In genomic region chr6:118893095-118893881, GRCh38 we compare ENCODE assay signal across 8 cellular contexts. TPM values are rescaled to one million over a fixed set of nuclear protein-coding genes. Genes with fewer than 3 reads are reported as not detected.
DNase-seq lines count a peak whose midpoint lies in the region; ATAC-seq, FAIRE-seq and TF ChIP-seq lines count a peak whose summit lies in the region.

No MANE protein-coding gene starts in this region.

- H3K4me1 Mint-ChIP-seq in CD14-positive monocyte (peaks cover 36% of the 10 kb centered on the region), glutamatergic neuron (ENCODE audit: low read depth, unreplicated experiment) (peaks cover 35% of the 10 kb centered on the region), progenitor cell of endocrine pancreas (ENCODE audit: low read depth) (peaks cover 26% of the 10 kb centered on the region)

- FAIRE-seq in D721Med (lab: Jason Lieb, UNC): no peak

- DNase-seq in CD14-positive monocyte (ENCODE audit: low spot score): no peak
- DNase-seq in NCI-H69 (lab: John Stamatoyannopoulos, UW): peak; percentile 93
- DNase-seq in activated naive CD4-positive, alpha-beta T cell treated with Interleukin-2 at 50 U/mL for 16 hours: peak; percentile 53
- no peak for DNase-seq in glutamatergic neuron
- no peak for DNase-seq in progenitor cell of endocrine pancreas (ENCODE audit: low spot score, unreplicated experiment)
- no peak for DNase-seq in D721Med (ENCODE audit: insufficient read length, low spot score)

- H3K27ac Mint-ChIP-seq in CD14-positive monocyte (peak overlapping the region; percentile 70 to 96 (median 94)), glutamatergic neuron (ENCODE audit: unreplicated experiment) (peak overlapping the region; percentile 98), progenitor cell of endocrine pancreas (peak overlapping the region; percentile 97)

- ATAC-seq in GM19324 (IDR thresholded peaks at IDR 0.05; ENCODE audit: low FRiP score, unreplicated experiment) (peak; percentile 9), HG03565 (IDR thresholded peaks at IDR 0.05; ENCODE audit: unreplicated experiment) (peak; percentile 2)

- peaks cover 9 to 12% of the 10 kb centered on the region in 2 donors for H3K36me3 Mint-ChIP-seq in CD14-positive monocyte
- no peaks in the 10 kb centered on the region for H3K36me3 Mint-ChIP-seq in glutamatergic neuron (ENCODE audit: unreplicated experiment)
- peaks cover 7% of the 10 kb centered on the region for H3K36me3 Mint-ChIP-seq in progenitor cell of endocrine pancreas (ENCODE audit: insufficient read depth)

- no peak for TF ChIP-seq CTCF in CD14-positive monocyte (IDR thresholded peaks at IDR 0.05)
- no peak for TF ChIP-seq CTCF in glutamatergic neuron (IDR thresholded peaks at IDR 0.05; ENCODE audit: partially characterized antibody, unreplicated experiment)
- TF ChIP-seq CTCF in progenitor cell of endocrine pancreas (IDR thresholded peaks at IDR 0.05; ENCODE audit: unreplicated experiment): no peak
- no peak for TF ChIP-seq CTCF in D721Med (IDR thresholded peaks at IDR 0.05; ENCODE audit: insufficient read depth, missing control alignments)

- intact Hi-C loops in CD14-positive monocyte (cut with micrococcal nuclease): loop anchor here (5.0 to 10.0 kb wide), 4 partner anchors 39 to 241 kb away; partner anchors contain the start of gene CEP85L (in 1 of the 2)

- H3K9me3 Mint-ChIP-seq in CD14-positive monocyte: no peaks in the 10 kb centered on the region
- H3K9me3 Mint-ChIP-seq in glutamatergic neuron (ENCODE audit: unreplicated experiment): peaks cover 13% of the 10 kb centered on the region
- no peaks in the 10 kb centered on the region for H3K9me3 Mint-ChIP-seq in progenitor cell of endocrine pancreas (ENCODE audit: low read depth)

- H3K27me3 Mint-ChIP-seq in CD14-positive monocyte (ENCODE audit: low read depth in 3 of 3) (peaks cover 0 to 1% (median 0%) of the 10 kb centered on the region in 3 donors), glutamatergic neuron (ENCODE audit: unreplicated experiment) (peaks cover 9% of the 10 kb centered on the region), progenitor cell of endocrine pancreas (no peaks in the 10 kb centered on the region)

- H3K4me3 Mint-ChIP-seq in CD14-positive monocyte (peak overlapping the region; percentile 97), glutamatergic neuron (ENCODE audit: unreplicated experiment) (peak overlapping the region; percentile 95), progenitor cell of endocrine pancreas (ENCODE audit: low read depth) (peak overlapping the region; percentile 87)

RNA-seq across cellular contexts. Expression of gene ASF1A, which starts 0.7 kb away (rescaled TPM):
- polyA plus RNA-seq in CD14-positive monocyte: 10 to 100 TPM; 10.5 to 14.4 TPM
- 56.1 TPM for total RNA-seq in glutamatergic neuron (ENCODE audit: unreplicated experiment)
- total RNA-seq in progenitor cell of endocrine pancreas: 29.5 and 30.5 TPM in 2 replicates

RNA-seq across cellular contexts. Expression of gene MCM9, which starts 41.7 kb away (rescaled TPM):
- polyA plus RNA-seq in CD14-positive monocyte: 10 to 100 TPM in 1 of 2 donors, 1 to 10 TPM in 1; 9.8 to 11.9 TPM
- 18.0 TPM for total RNA-seq in glutamatergic neuron (ENCODE audit: unreplicated experiment)
- 24.7 and 25.1 TPM in 2 replicates for total RNA-seq in progenitor cell of endocrine pancreas

Comparison
In these comparisons a context has a peak if more than half of its experiments do, and no peak if none do; other contexts are left out.
1. DNase-seq: peak in NCI-H69 (single experiment) and activated naive CD4-positive, alpha-beta T cell treated with Interleukin-2 at 50 U/mL for 16 hours (single experiment); none in CD14-positive monocyte (single experiment), glutamatergic neuron (single experiment), progenitor cell of endocrine pancreas (single experiment) and D721Med (single experiment).
2. Peak in every context shown above with its lines, with median percentiles within 50 percentile points of each other: H3K27ac Mint-ChIP-seq and H3K4me3 Mint-ChIP-seq.